Comparison of ENCODE assay signal across 8 cellular contexts in the genomic region with DNA sequence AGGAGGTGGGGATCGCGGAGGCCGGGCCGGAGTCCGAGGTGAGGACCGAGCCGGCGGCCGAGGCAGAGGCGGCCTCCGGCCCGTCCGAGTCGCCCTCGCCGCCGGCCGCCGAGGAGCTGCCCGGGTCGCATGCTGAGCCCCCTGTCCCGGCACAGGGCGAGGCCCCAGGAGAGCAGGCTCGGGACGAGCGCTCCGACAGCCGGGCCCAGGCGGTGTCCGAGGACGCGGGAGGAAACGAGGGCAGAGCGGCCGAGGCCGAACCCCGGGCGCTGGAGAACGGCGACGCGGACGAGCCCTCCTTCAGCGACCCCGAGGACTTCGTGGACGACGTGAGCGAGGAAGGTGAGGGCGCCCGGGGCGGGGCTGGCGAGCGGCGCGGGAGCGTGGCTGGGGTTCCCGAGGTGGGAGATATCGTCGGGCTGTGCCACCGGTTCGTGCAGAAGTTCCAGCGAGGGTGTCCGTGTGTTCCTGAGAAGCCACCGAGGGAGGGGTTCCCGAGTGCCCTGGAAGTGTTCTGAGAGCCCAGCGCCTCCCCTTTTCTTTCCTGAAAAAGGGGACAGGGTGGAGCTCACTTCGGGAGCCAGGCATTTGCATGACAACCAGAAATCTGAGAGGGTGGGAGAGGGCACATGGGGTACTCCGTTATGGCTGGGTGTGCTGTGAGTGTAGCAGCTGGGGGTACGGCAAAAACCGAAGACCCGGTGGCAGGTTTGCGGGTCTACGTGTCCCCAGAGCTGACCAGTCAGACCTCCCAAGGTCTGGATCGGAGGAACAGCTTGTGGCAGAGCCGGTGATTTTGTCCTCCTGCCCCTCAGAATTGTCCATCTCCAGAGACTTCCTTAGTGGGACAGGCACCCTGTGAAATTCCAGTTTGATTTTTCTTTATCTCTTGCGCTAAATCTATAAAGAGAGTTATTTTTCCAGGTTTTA. TPM values are rescaled to one million over a fixed set of nuclear protein-coding genes. Genes with fewer than 3 reads are reported as not detected.
DNase-seq lines count a peak whose midpoint lies in the region; ATAC-seq and TF ChIP-seq lines count a peak whose summit lies in the region.

No MANE protein-coding gene starts in this region.

- H3K27me3 ChIP-seq in cardiac muscle cell = no peaks in the 10 kb centered on the region
- H3K27me3 ChIP-seq in gastroesophageal sphincter = no peaks in the 10 kb centered on the region

- in situ Hi-C loops in GM13976 (cut with MboI; ENCODE audit: low sequenced_read_pairs, unreplicated experiment) = no loop called here

- no peak for TF ChIP-seq EP300 in gastroesophageal sphincter (IDR thresholded peaks at IDR 0.05)

- peak overlapping the region; percentile 100 for H3K27ac ChIP-seq in cardiac muscle cell
- H3K27ac ChIP-seq in gastroesophageal sphincter = peak overlapping the region; percentile 41 to 99 (median 96)

- ATAC-seq in Right ventricle myocardium inferior = no peak
- ATAC-seq in HG03571 (IDR thresholded peaks at IDR 0.05; ENCODE audit: unreplicated experiment) = peak; percentile 15
- no peak for ATAC-seq in gastroesophageal sphincter
- ATAC-seq in HG03097 (IDR thresholded peaks at IDR 0.05; ENCODE audit: low FRiP score, unreplicated experiment) = no peak

- H3K9me3 ChIP-seq in cardiac muscle cell (ENCODE audit: low read depth) = no peaks in the 10 kb centered on the region
- H3K9me3 ChIP-seq in gastroesophageal sphincter = no peaks in the 10 kb centered on the region

- TF ChIP-seq CTCF in cardiac muscle cell (IDR thresholded peaks at IDR 0.05; ENCODE audit: low read depth, low read length) (no peak), gastroesophageal sphincter (IDR thresholded peaks at IDR 0.05) (no peak), retinal pigment epithelial cell (conservative IDR thresholded peaks at IDR 0.05; ENCODE audit: low read depth, low read length) (no peak), GM13976 (IDR thresholded peaks at IDR 0.05; ENCODE audit: borderline replicate concordance, control extremely low read depth, extremely low read depth, insufficient read depth, missing control alignments) (no peak)

- H3K36me3 ChIP-seq in cardiac muscle cell (peaks cover 5% of the 10 kb centered on the region), gastroesophageal sphincter (peaks cover 0 to 18% of the 10 kb centered on the region in 2 donors)

- H3K4me3 ChIP-seq in cardiac muscle cell = peak overlapping the region; percentile 97
- peak overlapping the region; percentile 96 to 100 for H3K4me3 ChIP-seq in gastroesophageal sphincter
- peak overlapping the region; percentile 76 for H3K4me3 ChIP-seq in retinal pigment epithelial cell (ENCODE audit: low read length)

- DNase-seq in cardiac muscle cell (ENCODE audit: low read depth in 1 of 2, low spot score in 1 of 2) = peak; percentile 10 to 23
- DNase-seq in Right ventricle myocardium inferior (ENCODE audit: missing footprints) = no peak
- DNase-seq in activated T-cell treated with anti-CD3 and anti-CD28 coated beads for 48 hours (ENCODE audit: low read depth) = peak; percentile 18
- DNase-seq in retinal pigment epithelial cell (ENCODE audit: low read depth) = no peak
- DNase-seq in GM13976 (ENCODE audit: low spot score) = no peak

- TF ChIP-seq POLR2A in gastroesophageal sphincter (IDR thresholded peaks at IDR 0.05) = peak in 1 of 2 donors; percentile 0

- intact Hi-C loops in Right ventricle myocardium inferior (cut with DNase I) = loop anchor here (10.0 kb wide), 1 partner anchor 251 kb away; no protein-coding TSS in a partner anchor

- H3K4me1 ChIP-seq in cardiac muscle cell (ENCODE audit: low read depth) (peaks cover 14% of the 10 kb centered on the region), gastroesophageal sphincter (peaks cover 0 to 62% (median 27%) of the 10 kb centered on the region in 3 donors)

- WGBS in gastroesophageal sphincter (ENCODE audit: low coverage in 1 of 2), 2 donors = 14 to 20% methylated on average over 2 to 3 of the region's 77 CpGs

RNA-seq across cellular contexts. Expression of a gene that starts 0.7 kb away (rescaled TPM):
- 132 and 161 TPM in 2 replicates for total RNA-seq in cardiac muscle cell
- 151 and 173 TPM in 2 replicates for polyA plus RNA-seq in cardiac muscle cell
- 68.1 TPM for total RNA-seq in Right ventricle myocardium inferior
- 100 to 1,000 TPM; 126 to 147 (median 137) TPM for total RNA-seq in gastroesophageal sphincter

RNA-seq across cellular contexts. Expression of a gene that starts 41.1 kb away (rescaled TPM):
- total RNA-seq in cardiac muscle cell = 6.3 and 7.1 TPM in 2 replicates
- 12.8 and 26.2 TPM in 2 replicates for polyA plus RNA-seq in cardiac muscle cell
- 18.8 TPM for total RNA-seq in Right ventricle myocardium inferior
- 10 to 100 TPM in 2 of 4 donors, 1 to 10 TPM in 2; 8.7 to 17.8 (median 9.8) TPM for total RNA-seq in gastroesophageal sphincter

RNA-seq across cellular contexts. Expression of a gene that starts 48.1 kb away (rescaled TPM):
- total RNA-seq in cardiac muscle cell (24.3 and 25.6 TPM in 2 replicates), Right ventricle myocardium inferior (13.5 TPM), gastroesophageal sphincter (10 to 100 TPM in 3 of 4 donors, 1 to 10 TPM in 1; 8.3 to 18.3 (median 13.4) TPM)
- polyA plus RNA-seq in cardiac muscle cell = 26.8 and 29.3 TPM in 2 replicates

Comparison
In these comparisons a context has a peak if more than half of its experiments do, and no peak if none do; other contexts are left out.
1. DNase-seq: peak in cardiac muscle cell (2 of 2) and activated T-cell treated with anti-CD3 and anti-CD28 coated beads for 48 hours (single experiment); none in Right ventricle myocardium inferior (single experiment), retinal pigment epithelial cell (single experiment) and GM13976 (single experiment).
2. Peak in every context shown above with its lines, with median percentiles within 50 percentile points of each other: H3K4me3 ChIP-seq.